8 cellular contexts compared by ENCODE assay signal in genomic region chr17:39927101-39927927, GRCh38. TPM values are rescaled to one million over a fixed set of nuclear protein-coding genes. Genes with fewer than 3 reads are reported as not detected.
DNase-seq lines count a peak whose midpoint lies in the region; ATAC-seq and TF ChIP-seq lines count a peak whose summit lies in the region.

TSS of gene LRRC3C (plus strand) at chr17:39927732. CDS start at chr17:39941524, 13,792 bp downstream.
TSS of gene ORMDL3 (minus strand) at chr17:39927601. CDS start at chr17:39924203, 3,398 bp downstream.

- ATAC-seq in HG02588 (IDR thresholded peaks at IDR 0.05; ENCODE audit: unreplicated experiment) = peak; percentile 79
- peak; percentile 70 for ATAC-seq in thoracic aorta (ENCODE audit: insufficient number of reproducible peaks, low FRiP score, low read depth)

- peaks cover 46% of the 10 kb centered on the region for H3K79me2 ChIP-seq in osteoblast (ENCODE audit: insufficient read depth, low read length)

- H3K4me2 ChIP-seq in osteoblast (ENCODE audit: insufficient read depth, low read length) = peak within 1 kb of the TSS; percentile 94

- peaks cover 16% of the 10 kb centered on the region for H3K36me3 ChIP-seq in osteoblast (ENCODE audit: insufficient read depth, low read length)
- peaks cover 12% of the 10 kb centered on the region for H3K36me3 ChIP-seq in thoracic aorta

- peaks cover 25% of the 10 kb centered on the region for H3K36me3 Mint-ChIP-seq in activated naive CD8-positive, alpha-beta T cell treated with anti-CD3 and anti-CD28 coated beads for 36 hours
- H3K36me3 Mint-ChIP-seq in glutamatergic neuron (ENCODE audit: unreplicated experiment) = no peaks in the 10 kb centered on the region

- H3K27me3 Mint-ChIP-seq in activated naive CD8-positive, alpha-beta T cell treated with anti-CD3 and anti-CD28 coated beads for 36 hours = no peaks in the 10 kb centered on the region
- peaks cover 6% of the 10 kb centered on the region for H3K27me3 Mint-ChIP-seq in glutamatergic neuron (ENCODE audit: unreplicated experiment)

- TF ChIP-seq CTCF in glutamatergic neuron (IDR thresholded peaks at IDR 0.05; ENCODE audit: partially characterized antibody, unreplicated experiment) (no peak), osteoblast (IDR thresholded peaks at IDR 0.05; ENCODE audit: extremely low read depth, low read depth, low read length) (no peak), thoracic aorta (IDR thresholded peaks at IDR 0.05) (no peak)

- H3K4me3 Mint-ChIP-seq in activated naive CD8-positive, alpha-beta T cell treated with anti-CD3 and anti-CD28 coated beads for 36 hours = peak within 1 kb of the TSS; percentile 96
- H3K4me3 Mint-ChIP-seq in glutamatergic neuron (ENCODE audit: unreplicated experiment) = peak within 1 kb of the TSS; percentile 89

- H3K27ac ChIP-seq in osteoblast (ENCODE audit: low read depth, low read length) (peak within 1 kb of the TSS; percentile 97), thoracic aorta (peak within 1 kb of the TSS; percentile 97 to 98)

- H3K9me3 Mint-ChIP-seq in activated naive CD8-positive, alpha-beta T cell treated with anti-CD3 and anti-CD28 coated beads for 36 hours = no peaks in the 10 kb centered on the region
- H3K9me3 Mint-ChIP-seq in glutamatergic neuron (ENCODE audit: unreplicated experiment) = peaks cover 1% of the 10 kb centered on the region

- H3K4me1 ChIP-seq in osteoblast (ENCODE audit: insufficient read depth, low read length) (peaks cover 56% of the 10 kb centered on the region), thoracic aorta (ENCODE audit: control insufficient read depth in 1 of 2, low read depth in 2 of 2) (peaks cover 12 to 46% of the 10 kb centered on the region in 2 donors)

- H4K20me1 ChIP-seq in osteoblast (ENCODE audit: insufficient read depth, low read length) = peaks cover 49% of the 10 kb centered on the region

- H2AFZ ChIP-seq in osteoblast (ENCODE audit: low read length) = peak within 1 kb of the TSS; percentile 92

- H3K9me3 ChIP-seq in osteoblast (ENCODE audit: low read depth, low read length) = no peaks in the 10 kb centered on the region
- H3K9me3 ChIP-seq in thoracic aorta = no peaks in the 10 kb centered on the region

- H3K4me3 ChIP-seq in osteoblast (ENCODE audit: insufficient read depth, low read length) = peak within 1 kb of the TSS; percentile 91
- peak within 1 kb of the TSS; percentile 93 for H3K4me3 ChIP-seq in thoracic aorta

- H3K27me3 ChIP-seq in osteoblast (ENCODE audit: insufficient read depth, low read length) (no peaks in the 10 kb centered on the region), thoracic aorta (replicated peaks; ENCODE audit: insufficient read depth) (no peaks in the 10 kb centered on the region)

- H3K27ac Mint-ChIP-seq in activated naive CD8-positive, alpha-beta T cell treated with anti-CD3 and anti-CD28 coated beads for 36 hours = peak within 1 kb of the TSS; percentile 96
- H3K27ac Mint-ChIP-seq in glutamatergic neuron (ENCODE audit: unreplicated experiment) = peak within 1 kb of the TSS; percentile 69

- H3K4me1 Mint-ChIP-seq in activated naive CD8-positive, alpha-beta T cell treated with anti-CD3 and anti-CD28 coated beads for 36 hours = peaks cover 57% of the 10 kb centered on the region
- peaks cover 33% of the 10 kb centered on the region for H3K4me1 Mint-ChIP-seq in glutamatergic neuron (ENCODE audit: low read depth, unreplicated experiment)

- DNase-seq in GM04504 (ENCODE audit: low read depth) (peak; percentile 84), NCI-H1105 (lab: John Stamatoyannopoulos, UW) (peak; percentile 82), SKM-1 (lab: John Stamatoyannopoulos, UW; ENCODE audit: unreplicated experiment) (peak; percentile 83), glutamatergic neuron (peak; percentile 94), osteoblast (ENCODE audit: insufficient read length, low spot score, missing footprints) (peak; percentile 97), thoracic aorta (ENCODE audit: low spot score) (peak; percentile 67)
- peak; percentile 95 for DNase-seq in activated naive CD8-positive, alpha-beta T cell treated with anti-CD3 and anti-CD28 coated beads for 36 hours

RNA-seq across cellular contexts. Expression of gene LRRC3C, which starts in this region (rescaled TPM):
- total RNA-seq in activated naive CD8-positive, alpha-beta T cell treated with anti-CD3 and anti-CD28 coated beads for 36 hours = not detected
- total RNA-seq in glutamatergic neuron (ENCODE audit: unreplicated experiment) (not detected), osteoblast (not detected in 2 replicates), thoracic aorta (not detected)

RNA-seq across cellular contexts. Expression of gene ORMDL3, which starts in this region (rescaled TPM):
- 10 to 100 TPM; 59.1 to 62.3 TPM for total RNA-seq in activated naive CD8-positive, alpha-beta T cell treated with anti-CD3 and anti-CD28 coated beads for 36 hours
- total RNA-seq in glutamatergic neuron (ENCODE audit: unreplicated experiment) = 70.9 TPM
- 39.8 and 46.6 TPM in 2 replicates for total RNA-seq in osteoblast
- 10 to 100 TPM; 43.3 to 64.0 TPM for total RNA-seq in thoracic aorta

Comparison
In these comparisons a context has a peak if more than half of its experiments do, and no peak if none do; other contexts are left out.
1. Peak in every context shown above with its lines: DNase-seq, ATAC-seq, H3K4me3 ChIP-seq and H3K27ac ChIP-seq.